Comparison of ENCODE assay signal across 10 cellular contexts in the genomic region with DNA sequence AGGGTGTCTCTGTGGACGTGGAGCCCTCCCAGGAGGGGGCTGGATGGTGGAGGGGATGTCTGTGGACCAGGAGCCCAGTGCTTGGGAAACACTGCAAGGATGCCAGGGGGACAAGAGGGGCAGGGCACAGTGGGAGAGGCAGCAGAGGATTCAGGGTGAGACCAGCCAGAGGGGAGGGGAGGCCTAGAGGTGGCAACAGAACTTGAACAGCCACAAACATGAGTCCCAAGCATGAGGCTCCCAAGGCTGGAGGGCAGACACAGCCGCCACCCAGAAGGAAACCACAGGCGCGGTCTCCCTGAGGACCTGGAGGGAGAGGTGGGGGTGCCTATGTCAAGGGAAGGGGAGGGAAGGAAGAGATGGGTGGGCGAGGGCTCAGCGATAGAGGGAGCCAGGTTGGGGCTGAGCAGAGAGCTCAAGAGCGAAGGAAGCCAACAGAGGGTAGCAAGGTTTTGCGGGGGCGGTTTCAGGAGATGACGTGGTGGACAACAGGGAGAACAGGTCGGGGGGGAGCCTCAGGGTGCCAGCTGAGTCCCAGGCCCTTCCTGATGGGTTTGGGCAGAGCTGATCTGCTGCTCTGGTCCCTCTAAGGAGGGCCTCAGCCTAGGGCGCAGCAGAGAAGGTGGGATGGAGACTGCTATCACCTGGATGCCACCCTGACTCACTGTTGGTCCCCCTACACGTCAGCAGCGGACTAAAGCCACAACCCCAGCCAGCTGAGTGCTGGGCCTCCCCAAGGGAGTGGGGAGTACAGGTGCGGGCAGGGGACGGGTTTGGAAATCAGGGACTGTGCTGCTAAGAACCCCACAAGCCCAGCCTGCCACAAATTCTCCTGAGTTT. TPM values are rescaled to one million over a fixed set of nuclear protein-coding genes. Genes with fewer than 3 reads are reported as not detected.
A peak's percentile ranks its signal among the peaks of the same experiment; 100 is the strongest.
DNase-seq lines count a peak whose midpoint lies in the region; ATAC-seq, FAIRE-seq and TF ChIP-seq lines count a peak whose summit lies in the region.
"Had no signal": no experiment of that assay in that cellular context is flagged by ENCODE, and none has a peak within 500 bp of the region (broad histone marks: within the 10 kb centered on the region; RNA-seq: fewer than 3 reads in every experiment).

No MANE protein-coding gene starts in this region.

- H3K79me2 ChIP-seq in SU-DHL-6 (ENCODE audit: insufficient read depth, low read length) (no peaks in the 10 kb centered on the region), mesendoderm (ENCODE audit: control insufficient read depth, insufficient read depth, low read length) (no peaks in the 10 kb centered on the region)

- H3K4ac ChIP-seq in mesendoderm (ENCODE audit: low read depth, low read length): no peak overlapping the region

- no peak overlapping the region for H2AK5ac ChIP-seq in mesendoderm (ENCODE audit: low read length)

- H3K9me3 ChIP-seq in A549: no peaks in the 10 kb centered on the region
- H3K9me3 ChIP-seq in SU-DHL-6 (ENCODE audit: insufficient read depth, low read length): no peaks in the 10 kb centered on the region

- ATAC-seq in A549 (peak; percentile 15 to 23; a peak in 4 of 6 replicates), foreskin keratinocyte (peak; percentile 12)

- H3K4me2 ChIP-seq in A549: no peak overlapping the region
- peak overlapping the region; percentile 3 for H3K4me2 ChIP-seq in SU-DHL-6 (ENCODE audit: low read depth, low read length, poor library complexity, severe bottlenecking)
- no peak overlapping the region for H3K4me2 ChIP-seq in mesendoderm (ENCODE audit: low read length)

- H3K23ac ChIP-seq in mesendoderm (ENCODE audit: low read length): no peak overlapping the region

- H3K56ac ChIP-seq in mesendoderm (ENCODE audit: low read length): no peak overlapping the region

- H3K4me1 ChIP-seq in A549: no peaks in the 10 kb centered on the region; the same call in 2 of the 3 replicates
- no peaks in the 10 kb centered on the region for H3K4me1 ChIP-seq in foreskin keratinocyte
- no peaks in the 10 kb centered on the region for H3K4me1 ChIP-seq in mesendoderm (ENCODE audit: control insufficient read depth, low read depth, low read length)

- no peak overlapping the region for H2BK15ac ChIP-seq in mesendoderm (replicated peaks; ENCODE audit: low read depth)

- no peak for TF ChIP-seq RAD21 in A549 (conservative IDR thresholded peaks at IDR 0.05 in 1 of 2, IDR thresholded peaks at IDR 0.05 in 1 of 2)

- H4K8ac ChIP-seq in mesendoderm (ENCODE audit: low read depth, low read length): no peak overlapping the region

- H3F3A ChIP-seq in SU-DHL-6 (ENCODE audit: insufficient read depth): peaks cover 59% of the 10 kb centered on the region

- no peaks in the 10 kb centered on the region for H3K9me2 ChIP-seq in SU-DHL-6 (replicated peaks; ENCODE audit: insufficient read depth, low read length)

- no peak overlapping the region for H3K4me3 ChIP-seq in A549
- no peak overlapping the region for H3K4me3 ChIP-seq in SU-DHL-6 (ENCODE audit: insufficient read depth, low read length, poor library complexity, severe bottlenecking)
- no peak overlapping the region for H3K4me3 ChIP-seq in mesendoderm (ENCODE audit: low read length)

- DNase-seq in A549 (ENCODE audit: low read depth in 1 of 2, low spot score in 1 of 2) (no peak), GM18507 (ENCODE audit: extremely low spot score, insufficient read length, low read depth) (no peak), foreskin keratinocyte (no peak), ACHN (no peak), ecto neural progenitor cell (ENCODE audit: low spot score) (no peak), mesendoderm (no peak)
- DNase-seq in stimulated activated naive CD4-positive, alpha-beta T cell (lab: John Stamatoyannopoulos, UW): no peak
- DNase-seq: NCI-H524 had no signal

- H3K18ac ChIP-seq in mesendoderm (ENCODE audit: low read length): no peak overlapping the region

- no peak for TF ChIP-seq CTCF in A549 (IDR thresholded peaks at IDR 0.05)
- TF ChIP-seq CTCF in SU-DHL-6 (IDR thresholded peaks at IDR 0.05; ENCODE audit: insufficient read depth, low read length, poor library complexity, severe bottlenecking): no peak
- no peak for TF ChIP-seq CTCF in foreskin keratinocyte (conservative IDR thresholded peaks at IDR 0.05)

- FAIRE-seq in A549 (lab: Jason Lieb, UNC): no peak
- peak; percentile 52 for FAIRE-seq in GM18507 (lab: Jason Lieb, UNC)

- H3K79me1 ChIP-seq in mesendoderm (ENCODE audit: low read length): no peaks in the 10 kb centered on the region

- TF ChIP-seq POLR2A in A549 (IDR thresholded peaks at IDR 0.05; ENCODE audit: low read length): no peak

- no peak overlapping the region for H2BK120ac ChIP-seq in mesendoderm (ENCODE audit: low read depth, low read length)

- 92% methylated on average over 16 of the region's 16 CpGs for WGBS in A549 (ENCODE audit: missing lambda C conversion rate)
- no CpG with 5 or more reads among the region's 16 CpGs for WGBS in mesendoderm (ENCODE audit: extremely low coverage, insufficient coverage, low lambda C conversion rate)

- H3K36me3 ChIP-seq in SU-DHL-6 (ENCODE audit: low read length) (peaks cover 17% of the 10 kb centered on the region; the same call in 1 of the 2 replicates), mesendoderm (ENCODE audit: control insufficient read depth, insufficient read depth, low read length) (peaks cover 4% of the 10 kb centered on the region)

- no peaks in the 10 kb centered on the region for H4K20me1 ChIP-seq in SU-DHL-6 (ENCODE audit: low read depth, low read length)

- H2AFZ ChIP-seq in SU-DHL-6 (ENCODE audit: low read depth, low read length, severe bottlenecking): no peak overlapping the region

- TF ChIP-seq EP300 in A549 (IDR thresholded peaks at IDR 0.05): no peak

- CTCF ChIA-PET in A549 (lab: Yijun Ruan, JAX): no interaction called here

- POLR2A ChIA-PET in A549 (lab: Yijun Ruan, JAX): no interaction called here

- H2BK5ac ChIP-seq in mesendoderm (ENCODE audit: low read length): no peak overlapping the region

- in situ Hi-C loops in ACHN (cut with HindIII; ENCODE audit: low pct_ligation_motif_present, low pct_unique_long_range_greater_than_20kb, low sequenced_read_pairs): no loop called here

- H4K5ac ChIP-seq in mesendoderm (ENCODE audit: low read length): no peak overlapping the region

- H3K9ac ChIP-seq in SU-DHL-6 (ENCODE audit: low read length): peak overlapping the region; percentile 11; the same call in 1 of the 2 replicates
- H3K9ac ChIP-seq in mesendoderm (ENCODE audit: low read length): no peak overlapping the region

- H3K27ac ChIP-seq in A549: no peak overlapping the region
- H3K27ac ChIP-seq in SU-DHL-6 (ENCODE audit: low read depth, low read length): peak overlapping the region; percentile 87
- H3K27ac ChIP-seq in foreskin keratinocyte: no peak overlapping the region
- H3K27ac ChIP-seq in mesendoderm (ENCODE audit: low read depth, low read length): no peak overlapping the region
- H3K27ac ChIP-seq: C4-2B had no signal

- no peaks in the 10 kb centered on the region for H3K27me3 ChIP-seq in SU-DHL-6 (ENCODE audit: low read length)
- no peaks in the 10 kb centered on the region for H3K27me3 ChIP-seq in foreskin keratinocyte
- H3K27me3 ChIP-seq in mesendoderm (ENCODE audit: insufficient read depth, low read length, poor library complexity): no peaks in the 10 kb centered on the region

TF ChIP-seq in A549, 52 proteins besides CTCF, POLR2A, EP300 and RAD21:
- TF ChIP-seq POLR2AphosphoS2 (conservative IDR thresholded peaks at IDR 0.05; ENCODE audit: low read length): peak; percentile 50
- TF ChIP-seq RCOR1 (IDR thresholded peaks at IDR 0.05; ENCODE audit: low read depth, low read length): no peak
- no peak for TF ChIP-seq KDM1A (IDR thresholded peaks at IDR 0.05; ENCODE audit: low read depth)
- no peak for TF ChIP-seq CHD2 (IDR thresholded peaks at IDR 0.05; ENCODE audit: low read length, partially characterized antibody)
- TF ChIP-seq NFE2L2 (conservative IDR thresholded peaks at IDR 0.05; ENCODE audit: low read length): no peak

RNA-seq across cellular contexts. Expression of a gene that starts 6.7 kb away (rescaled TPM):
- 3.3 and 3.9 TPM in 2 replicates for polyA plus RNA-seq in A549 (2011; rRNA removed)
- 1.8 and 2.1 TPM in 2 replicates for polyA plus RNA-seq in A549 (2012; cell fraction: cytosol; rRNA removed)
- 16.9 and 20.3 TPM in 2 replicates for polyA plus RNA-seq in A549 (2012; cell fraction: nucleus; rRNA removed)
- polyA plus RNA-seq in A549 (2017; fragmentation: RNase III; extraction: RNeasy Plus Mini Kit Qiagen cat#74134 plus additional on column Dnase treatment): 1.9 to 3.8 TPM (median 3.4 TPM) in 3 replicates
- polyA minus RNA-seq in A549 (2011; rRNA and poly(A)+ RNA removed): 3.1 and 3.7 TPM in 2 replicates
- total RNA-seq in foreskin keratinocyte: 0.25 and 0.37 TPM in 2 replicates
- polyA plus RNA-seq in foreskin keratinocyte: 0.20 and 0.23 TPM in 2 replicates
- polyA plus RNA-seq in mesendoderm (2013, experiment 1 of 2): 1.7 TPM
- polyA plus RNA-seq in mesendoderm (2013, experiment 2 of 2): 1.9 TPM

RNA-seq across cellular contexts. Expression of a gene that starts 8.7 kb away (rescaled TPM):
- polyA plus RNA-seq in A549 (2011; rRNA removed): 24.9 and 28.6 TPM in 2 replicates
- polyA plus RNA-seq in A549 (2012; cell fraction: cytosol; rRNA removed): 47.0 and 50.9 TPM in 2 replicates
- 539 and 545 TPM in 2 replicates for polyA plus RNA-seq in A549 (2012; cell fraction: nucleus; rRNA removed)
- polyA plus RNA-seq in A549 (2017; fragmentation: RNase III; extraction: RNeasy Plus Mini Kit Qiagen cat#74134 plus additional on column Dnase treatment): 45.3 to 47.8 TPM (median 46.7 TPM) in 3 replicates
- polyA minus RNA-seq in A549 (2011; rRNA and poly(A)+ RNA removed): 12.0 and 12.7 TPM in 2 replicates
- total RNA-seq in foreskin keratinocyte: 16.5 and 16.8 TPM in 2 replicates
- 14.3 and 17.4 TPM in 2 replicates for polyA plus RNA-seq in foreskin keratinocyte
- 12.7 TPM for polyA plus RNA-seq in mesendoderm (2013, experiment 1 of 2)
- 12.6 TPM for polyA plus RNA-seq in mesendoderm (2013, experiment 2 of 2)

RNA-seq across cellular contexts. Expression of a gene that starts 59.1 kb away (rescaled TPM):
- polyA plus RNA-seq in A549 (2011; rRNA removed) (0.04 TPM in 1 of 2 replicates, not detected in the other), A549 (2017; fragmentation: RNase III; extraction: RNeasy Plus Mini Kit Qiagen cat#74134 plus additional on column Dnase treatment) (0.04 TPM in 1 of 3 replicates, not detected in the others), foreskin keratinocyte (not detected in 2 replicates)
- polyA plus RNA-seq in A549 (2012; cell fraction: cytosol; rRNA removed): not detected in 2 replicates
- not detected in 2 replicates for polyA plus RNA-seq in A549 (2012; cell fraction: nucleus; rRNA removed)
- polyA minus RNA-seq in A549 (2011; rRNA and poly(A)+ RNA removed): not detected in 2 replicates
- total RNA-seq in foreskin keratinocyte: not detected in 2 replicates
- polyA plus RNA-seq in mesendoderm (2013, experiment 1 of 2): not detected
- not detected for polyA plus RNA-seq in mesendoderm (2013, experiment 2 of 2)
